ENCODE assay signal across 25 cellular contexts in the genomic region with DNA sequence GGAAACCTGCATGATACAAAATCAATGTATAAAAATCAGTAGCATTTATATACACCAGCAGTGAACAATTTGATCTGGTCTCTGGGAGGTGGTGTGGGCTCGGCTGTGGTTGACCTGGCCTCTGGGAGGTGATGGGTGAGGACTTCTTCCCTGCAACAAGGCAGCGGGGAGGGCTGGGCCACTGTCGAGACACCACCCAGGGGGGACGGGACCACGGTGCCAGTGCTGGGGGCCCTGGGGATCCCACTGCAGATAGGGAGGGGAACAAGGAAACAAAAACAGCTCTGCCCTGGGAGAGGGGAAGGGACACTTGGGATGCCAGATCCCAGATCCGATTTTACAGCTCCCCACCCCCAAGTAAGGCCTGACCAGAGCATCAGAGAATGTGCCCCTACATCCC.
"Had no signal": no experiment of that assay in that cellular context is flagged by ENCODE, and none has a peak within 500 bp of the region (broad histone marks: within the 10 kb centered on the region; RNA-seq: fewer than 3 reads in every experiment).

No MANE protein-coding gene starts in this region.

- H3K27ac Mint-ChIP-seq: dendritic cell treated with granulocyte-macrophage colony-stimulating factor and Interleukin-4, amounts not matched to agents 40 ng/mL and 50 ng/mL, for 4 days; effector memory CD8-positive, alpha-beta T cell; endodermal cell had no signal

- H3K27ac ChIP-seq: colonic mucosa, coronary artery, dorsolateral prefrontal cortex, epithelial cell of prostate, esophagus muscularis mucosa, esophagus squamous epithelium, foreskin keratinocyte, gastrocnemius medialis, gastroesophageal sphincter, heart left ventricle, heart right ventricle had no signal

- ATAC-seq: effector memory CD8-positive, alpha-beta T cell; esophagus mucosa; foreskin keratinocyte; gastrocnemius medialis; gastroesophageal sphincter; heart left ventricle; heart right ventricle had no signal

- H3K4me1 ChIP-seq: colonic mucosa, esophagus muscularis mucosa, esophagus squamous epithelium, foreskin keratinocyte, gastrocnemius medialis, gastroesophageal sphincter, heart left ventricle, heart right ventricle had no signal

- H3K9me3 ChIP-seq: colonic mucosa had no signal

- H3K36me3 ChIP-seq: colonic mucosa, esophagus muscularis mucosa, esophagus squamous epithelium, gastrocnemius medialis, gastroesophageal sphincter, heart left ventricle, heart right ventricle had no signal

- DNase-seq: colonic mucosa; cortex of kidney; dermis blood vessel endothelial cell; dorsolateral prefrontal cortex; effector CD4-positive, alpha-beta T cell; effector CD8-positive, alpha-beta T cell; effector memory CD4-positive, alpha-beta T cell; effector memory CD8-positive, alpha-beta T cell; endodermal cell; erythroblast; esophagus squamous epithelium; foreskin fibroblast; foreskin keratinocyte; foreskin melanocyte; gastrocnemius medialis; glutamatergic neuron; head of caudate nucleus; heart left ventricle; heart right ventricle had no signal

- H3K4me1 Mint-ChIP-seq: endodermal cell had no signal

- H3K4me3 Mint-ChIP-seq: dendritic cell treated with granulocyte-macrophage colony-stimulating factor and Interleukin-4, amounts not matched to agents 40 ng/mL and 50 ng/mL, for 4 days; effector memory CD8-positive, alpha-beta T cell; endodermal cell had no signal

- H3K4me3 ChIP-seq: colonic mucosa, coronary artery, dorsolateral prefrontal cortex, esophagus muscularis mucosa, esophagus squamous epithelium, gastrocnemius medialis, gastroesophageal sphincter, heart left ventricle, heart right ventricle had no signal

- H3K27me3 ChIP-seq: colonic mucosa, dorsolateral prefrontal cortex, foreskin keratinocyte had no signal
